Comparison of ENCODE assay signal across 18 cellular contexts in the genomic region with DNA sequence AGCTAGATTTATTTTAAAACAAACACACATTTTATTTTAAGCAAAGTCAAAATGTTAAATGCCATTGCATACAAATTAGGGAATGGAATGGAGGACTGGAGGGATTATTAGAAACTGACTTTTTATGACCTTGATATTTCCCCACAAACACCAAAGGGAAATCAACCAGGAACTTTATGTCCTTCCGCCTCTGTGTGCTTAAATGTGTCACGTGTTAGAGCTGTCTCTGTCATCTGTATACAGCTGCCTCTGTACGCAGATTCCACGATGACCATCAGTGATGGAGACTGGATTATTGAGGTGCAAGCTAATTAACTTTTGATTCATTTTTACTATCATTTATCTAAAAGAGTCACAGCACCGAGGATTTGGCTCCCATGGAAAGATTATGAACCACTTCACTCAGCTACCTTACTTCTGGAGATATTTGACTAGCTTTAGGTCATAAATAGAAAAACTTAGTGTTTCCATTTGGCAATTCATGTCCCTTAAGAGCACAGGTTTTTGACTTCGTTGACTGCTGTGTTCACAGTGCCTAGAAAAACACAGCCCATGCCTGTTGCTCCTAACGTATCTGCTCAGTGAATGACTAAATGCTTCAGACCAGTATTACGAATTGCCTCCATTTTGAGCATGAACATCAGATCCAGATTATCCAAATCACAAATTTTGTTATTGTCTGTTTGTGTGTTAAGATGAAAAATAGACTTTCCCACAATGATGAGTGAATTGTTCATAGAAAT.
DNase-seq lines count a peak whose midpoint lies in the region; ATAC-seq and TF ChIP-seq lines count a peak whose summit lies in the region.
"Had no signal": no experiment of that assay in that cellular context is flagged by ENCODE, and none has a peak within 500 bp of the region (broad histone marks: within the 10 kb centered on the region; RNA-seq: fewer than 3 reads in every experiment).

No MANE protein-coding gene starts in this region.

- DNase-seq in ascending aorta (ENCODE audit: low spot score in 2 of 2) (no peak), right atrium auricular region (ENCODE audit: low spot score) (no peak), gastrocnemius medialis (no peak), upper lobe of left lung (no peak), SK-N-DZ (ENCODE audit: low spot score) (no peak), HCEC 1CT (no peak), ecto neural progenitor cell (ENCODE audit: low spot score) (no peak)
- no peak for DNase-seq in effector memory CD4-positive, alpha-beta T cell
- DNase-seq: ACHN; Calu3; CD4-positive, alpha-beta T cell; DMS79; GM23248; MV-4-11; NCI-H1436; NCI-H2029 treated with DMSO at 0.1 percent for 48 hours; NCI-H510A had no signal

- peak in 1 of 4 donors; percentile 66 for TF ChIP-seq EP300 in upper lobe of left lung (IDR thresholded peaks at IDR 0.05)

- in situ Hi-C loops in gastrocnemius medialis (cut with MboI; ENCODE audit: low sequenced_read_pairs in 4 of 4): no loop called here

- TF ChIP-seq CTCF in ascending aorta (IDR thresholded peaks at IDR 0.05) (no peak), right atrium auricular region (IDR thresholded peaks at IDR 0.05) (no peak), gastrocnemius medialis (IDR thresholded peaks at IDR 0.05 in 4 of 5, conservative IDR thresholded peaks at IDR 0.05 in 1 of 5) (no peak), upper lobe of left lung (IDR thresholded peaks at IDR 0.05) (no peak)

- H3K36me3 ChIP-seq in ascending aorta (no peaks in the 10 kb centered on the region), right atrium auricular region (no peaks in the 10 kb centered on the region), gastrocnemius medialis (no peaks in the 10 kb centered on the region), upper lobe of left lung (no peaks in the 10 kb centered on the region)
- no peaks in the 10 kb centered on the region for H3K36me3 ChIP-seq in effector memory CD4-positive, alpha-beta T cell (ENCODE audit: control insufficient read depth, insufficient read depth, low read length)

- H3K4me1 ChIP-seq in ascending aorta: peaks cover 5 to 9% of the 10 kb centered on the region in 2 donors
- peaks cover 0 to 2% of the 10 kb centered on the region in 2 donors for H3K4me1 ChIP-seq in right atrium auricular region
- no peaks in the 10 kb centered on the region for H3K4me1 ChIP-seq in gastrocnemius medialis
- peaks cover 0 to 4% (median 0%) of the 10 kb centered on the region in 4 donors for H3K4me1 ChIP-seq in upper lobe of left lung
- H3K4me1 ChIP-seq in effector memory CD4-positive, alpha-beta T cell (ENCODE audit: control insufficient read depth, insufficient read depth, low read length, poor library complexity, severe bottlenecking): no peaks in the 10 kb centered on the region

- TF ChIP-seq POLR2A in gastrocnemius medialis (IDR thresholded peaks at IDR 0.05): no peak
- no peak for TF ChIP-seq POLR2A in upper lobe of left lung (IDR thresholded peaks at IDR 0.05)

- WGBS in upper lobe of left lung, 2 donors: 77 to 88% methylated on average over 8 of the region's 8 CpGs

- no peak overlapping the region for H3K4me3 ChIP-seq in ascending aorta
- no peak overlapping the region for H3K4me3 ChIP-seq in right atrium auricular region
- H3K4me3 ChIP-seq in gastrocnemius medialis: no peak overlapping the region
- no peak overlapping the region for H3K4me3 ChIP-seq in upper lobe of left lung
- no peak overlapping the region for H3K4me3 ChIP-seq in effector memory CD4-positive, alpha-beta T cell (ENCODE audit: insufficient read depth, low read depth, low read length, poor library complexity, severe bottlenecking)
- H3K4me3 ChIP-seq: GM12878, GM23248 had no signal

- no peak for ATAC-seq in gastrocnemius medialis
- ATAC-seq in upper lobe of left lung (ENCODE audit: low FRiP score in 2 of 2): no peak
- ATAC-seq: GM12878 had no signal

- intact Hi-C loops in ascending aorta (cut with DNase I) (no loop called here), gastrocnemius medialis (cut with DNase I; ENCODE audit: low total_unique reads) (no loop called here)

- H3K27ac ChIP-seq in ascending aorta (peak overlapping the region; percentile 51 to 57), right atrium auricular region (peak overlapping the region; percentile 17 to 40), gastrocnemius medialis (peak overlapping the region; percentile 13 to 53 (median 36)), upper lobe of left lung (peak overlapping the region; percentile 4 to 69 (median 48))
- H3K27ac ChIP-seq in effector memory CD4-positive, alpha-beta T cell (ENCODE audit: insufficient read depth, low read length, poor library complexity, severe bottlenecking): no peak overlapping the region
- H3K27ac ChIP-seq: GM23248 had no signal

- H3K27me3 ChIP-seq in ascending aorta (no peaks in the 10 kb centered on the region), right atrium auricular region (no peaks in the 10 kb centered on the region), gastrocnemius medialis (no peaks in the 10 kb centered on the region), upper lobe of left lung (no peaks in the 10 kb centered on the region)
- H3K27me3 ChIP-seq in effector memory CD4-positive, alpha-beta T cell (replicated peaks; ENCODE audit: control insufficient read depth, insufficient read depth, low read length, poor library complexity, severe bottlenecking): no peaks in the 10 kb centered on the region

- H3K9me3 ChIP-seq in ascending aorta (no peaks in the 10 kb centered on the region), right atrium auricular region (no peaks in the 10 kb centered on the region), gastrocnemius medialis (no peaks in the 10 kb centered on the region), upper lobe of left lung (no peaks in the 10 kb centered on the region)
- H3K9me3 ChIP-seq in effector memory CD4-positive, alpha-beta T cell (ENCODE audit: control insufficient read depth, low read length): no peaks in the 10 kb centered on the region
